Comparison of ENCODE assay signal across 17 cellular contexts in the genomic region with DNA sequence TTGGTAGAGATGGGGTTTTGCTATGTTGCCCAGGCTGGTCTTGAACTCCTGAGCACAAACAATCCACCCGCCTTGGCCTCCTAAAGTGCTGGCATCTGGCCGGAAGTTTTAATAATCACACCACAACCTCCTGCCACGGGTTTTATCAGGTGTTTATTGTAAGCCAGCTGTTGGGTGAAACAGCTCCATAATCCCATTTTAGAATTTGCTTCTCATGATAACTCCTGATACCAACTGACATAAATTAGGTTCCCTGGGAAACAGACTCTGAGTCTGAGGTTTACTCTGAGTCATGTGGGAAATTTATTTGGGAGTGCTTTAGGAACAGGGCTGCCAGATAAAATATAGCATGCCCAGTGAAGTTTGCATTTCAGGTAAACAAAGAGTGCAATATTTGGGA.
DNase-seq lines count a peak whose midpoint lies in the region; ATAC-seq and TF ChIP-seq lines count a peak whose summit lies in the region.
"Had no signal": no experiment of that assay in that cellular context is flagged by ENCODE, and none has a peak within 500 bp of the region (broad histone marks: within the 10 kb centered on the region; RNA-seq: fewer than 3 reads in every experiment).

No MANE protein-coding gene starts in this region.

- in situ Hi-C loops in Caki2 (cut with HindIII; ENCODE audit: low pct_unique_long_range_greater_than_20kb, low sequenced_read_pairs) (no loop called here), mammary epithelial cell (cut with MboI; ENCODE audit: low sequenced_read_pairs in 2 of 2) (no loop called here)

- no peak overlapping the region for H3K4me2 ChIP-seq in mammary epithelial cell (ENCODE audit: insufficient read depth, low read depth, low read length)

- H3K4me1 ChIP-seq in mammary epithelial cell (ENCODE audit: insufficient read depth, low read length): no peaks in the 10 kb centered on the region

- no peak overlapping the region for H3K27ac ChIP-seq in mammary epithelial cell (ENCODE audit: insufficient read depth, low read depth, low read length)

- dilution Hi-C loops in mammary epithelial cell (cut with HindIII; ENCODE audit: low sequenced_read_pairs): no loop called here

- H3K9ac ChIP-seq in mammary epithelial cell (ENCODE audit: insufficient read depth, low read length): no peak overlapping the region

- H3K36me3 ChIP-seq in mammary epithelial cell (ENCODE audit: insufficient read depth, low read length): no peaks in the 10 kb centered on the region

- BruUV-seq in mammary epithelial cell (replicated peaks; lab: Mats Ljungman, UMichigan): no TSS peak

- H3K79me2 ChIP-seq in mammary epithelial cell (ENCODE audit: insufficient read depth, low read length): no peaks in the 10 kb centered on the region

- H3K27me3 ChIP-seq in mammary epithelial cell (ENCODE audit: insufficient read depth, low read length): no peaks in the 10 kb centered on the region

- peak; percentile 65 for DNase-seq in Caki2 (ENCODE audit: low read depth)
- DNase-seq in M059J (ENCODE audit: low read depth): peak; percentile 84
- DNase-seq in mammary epithelial cell: peak; percentile 55
- DNase-seq in myocyte (ENCODE audit: low read depth): peak; percentile 63
- DNase-seq in stimulated activated naive CD4-positive, alpha-beta T cell treated with Interleukin-2 at 50 U/mL for 16 hours (lab: John Stamatoyannopoulos, UW): no peak
- no peak for DNase-seq in NCI-H1694 (lab: John Stamatoyannopoulos, UW)
- no peak for DNase-seq in GM03348 (ENCODE audit: low spot score)
- DNase-seq: activated CD4-positive, CD25-positive, alpha-beta regulatory T cell treated with anti-CD3 and anti-CD28 coated beads, Interleukin-2, amount 50 U/mL, for 72 hours; activated gamma-delta T cell treated with Interleukin-2 at 50 U/mL for 16 hours; anterior cingulate cortex; cortex of kidney; hippocampal formation; left cardiac atrium; NCI-H2029 treated with DMSO at 0.1 percent for 48 hours; NCI-H69; T-helper 1 cell had no signal

- ATAC-seq in HG03135 (IDR thresholded peaks at IDR 0.05; ENCODE audit: unreplicated experiment): no peak

- CTCF ChIA-PET in mammary epithelial cell (lab: Charles Lee; ENCODE audit: low non-redundant PET): interaction anchor here (0.7 kb wide), 1 partner anchor 78 kb away, joined by 3 read pairs; no protein-coding TSS in a partner anchor

- 58% methylated on average over 3 of the region's 3 CpGs for WGBS in mammary epithelial cell (ENCODE audit: low coverage, missing lambda C conversion rate)

- H3K9me3 ChIP-seq in mammary epithelial cell (replicated peaks; ENCODE audit: insufficient read depth, low read length): no peaks in the 10 kb centered on the region

- no peak overlapping the region for H2AFZ ChIP-seq in mammary epithelial cell (ENCODE audit: low read depth, low read length)

- H4K20me1 ChIP-seq in mammary epithelial cell (ENCODE audit: insufficient read depth, low read length): no peaks in the 10 kb centered on the region

- H3K4me3 ChIP-seq in mammary epithelial cell (replicated peaks in 1 of 3; ENCODE audit: insufficient read depth in 1 of 3, low read depth in 2 of 3, low read length in 3 of 3): no peak overlapping the region

- no peak for TF ChIP-seq CTCF in mammary epithelial cell (conservative IDR thresholded peaks at IDR 0.05 in 1 of 2, IDR thresholded peaks at IDR 0.05 in 1 of 2; ENCODE audit: extremely low read depth in 1 of 2, insufficient read depth in 1 of 2, low read depth in 1 of 2, low read length in 2 of 2)

- intact Hi-C loops in mammary epithelial cell (cut with micrococcal nuclease): no loop called here

Comparison
In these comparisons a context has a peak if more than half of its experiments do, and no peak if none do; other contexts are left out.
1. DNase-seq: peak in Caki2 (single experiment), M059J (single experiment), mammary epithelial cell (single experiment) and myocyte (single experiment); none in stimulated activated naive CD4-positive, alpha-beta T cell treated with Interleukin-2 at 50 U/mL for 16 hours (single experiment), NCI-H1694 (single experiment) and GM03348 (single experiment).